ENCODE assay signal across 13 cellular contexts in the genomic region with DNA sequence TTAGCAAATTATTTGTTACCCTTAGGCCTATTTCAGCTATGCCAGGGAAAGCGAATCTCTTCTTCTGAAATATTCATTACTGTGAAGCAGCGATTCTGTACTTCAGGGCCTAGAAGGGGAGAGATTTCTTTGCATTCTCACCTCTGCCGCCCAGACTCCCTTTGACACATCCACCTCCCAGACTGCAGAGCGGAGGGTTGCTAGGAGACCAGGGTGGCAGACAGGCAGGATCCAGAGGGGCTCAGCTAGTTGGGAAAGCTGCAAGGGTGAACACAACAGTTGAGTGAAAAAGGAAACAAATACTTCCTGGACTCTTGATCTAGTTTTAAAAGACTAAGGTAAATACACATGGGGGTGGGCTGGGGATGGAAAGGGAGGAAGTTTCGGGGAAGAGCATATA.
"Had no signal": no experiment of that assay in that cellular context is flagged by ENCODE, and none has a peak within 500 bp of the region (broad histone marks: within the 10 kb centered on the region; RNA-seq: fewer than 3 reads in every experiment).

No MANE protein-coding gene starts in this region.

- H3K27ac Mint-ChIP-seq: effector memory CD8-positive, alpha-beta T cell; nephron; stimulated activated naive CD8-positive, alpha-beta T cell treated with anti-CD3 and anti-CD28 coated beads, Interleukin-15, Interleukin-2, amounts not matched to agents 100 ng/mL and 50 ng/mL, for 24 hours; T-cell had no signal

- H3K4me1 Mint-ChIP-seq: activated naive CD4-positive, alpha-beta T cell treated with anti-CD3 and anti-CD28 coated beads, Interleukin-2, amount 10 ng/mL, durations not matched to agents 7 days and 5 days; T-cell had no signal

- H3K4me1 ChIP-seq: upper lobe of right lung had no signal

- H3K36me3 ChIP-seq: ascending aorta, gastroesophageal sphincter, upper lobe of right lung had no signal

- H3K9me3 Mint-ChIP-seq: activated naive CD4-positive, alpha-beta T cell treated with anti-CD3 and anti-CD28 coated beads, Interleukin-2, amount 10 ng/mL, durations not matched to agents 7 days and 5 days; effector memory CD8-positive, alpha-beta T cell; nephron; stimulated activated naive CD8-positive, alpha-beta T cell treated with anti-CD3 and anti-CD28 coated beads, Interleukin-15, Interleukin-2, amounts not matched to agents 100 ng/mL and 50 ng/mL, for 24 hours; T-cell had no signal

- H3K9me3 ChIP-seq: ascending aorta, gastroesophageal sphincter, upper lobe of right lung had no signal

- H3K4me2 ChIP-seq: hepatocyte had no signal

- H3K4me3 ChIP-seq: ascending aorta, gastroesophageal sphincter, hepatocyte, upper lobe of right lung had no signal

- H3K27me3 ChIP-seq: ascending aorta, hepatocyte had no signal

- DNase-seq: activated CD4-positive, alpha-beta T cell treated with anti-CD3 and anti-CD28 coated beads, Interleukin-2, amount 50 U/mL, for 48 hours; activated CD4-positive, CD25-positive, alpha-beta regulatory T cell treated with anti-CD3 and anti-CD28 coated beads, Interleukin-2, amount 50 U/mL, for 72 hours; activated naive CD4-positive, alpha-beta T cell treated with anti-CD3 and anti-CD28 coated beads, Interleukin-2, amount 10 ng/mL, durations not matched to agents 7 days and 5 days; dermis blood vessel endothelial cell; effector memory CD8-positive, alpha-beta T cell; T-cell; T-helper 9 cell; upper lobe of right lung had no signal

- H3K27ac ChIP-seq: ascending aorta, gastroesophageal sphincter, hepatocyte, upper lobe of right lung had no signal

- H2AFZ ChIP-seq: hepatocyte had no signal

- H3K79me2 ChIP-seq: hepatocyte had no signal

- H3K36me3 Mint-ChIP-seq: activated naive CD4-positive, alpha-beta T cell treated with anti-CD3 and anti-CD28 coated beads, Interleukin-2, amount 10 ng/mL, durations not matched to agents 7 days and 5 days; T-cell had no signal

- H3K4me3 Mint-ChIP-seq: activated naive CD4-positive, alpha-beta T cell treated with anti-CD3 and anti-CD28 coated beads, Interleukin-2, amount 10 ng/mL, durations not matched to agents 7 days and 5 days; effector memory CD8-positive, alpha-beta T cell; nephron; stimulated activated naive CD8-positive, alpha-beta T cell treated with anti-CD3 and anti-CD28 coated beads, Interleukin-15, Interleukin-2, amounts not matched to agents 100 ng/mL and 50 ng/mL, for 24 hours; T-cell had no signal
